In genomic region chr19:54209748-54210494, GRCh38 we compare ENCODE assay signal across 8 cellular contexts. TPM values are rescaled to one million over a fixed set of nuclear protein-coding genes. Genes with fewer than 3 reads are reported as not detected.
DNase-seq lines count a peak whose midpoint lies in the region; ATAC-seq and TF ChIP-seq lines count a peak whose summit lies in the region.

No MANE protein-coding gene starts in this region.

- H3K36me3 ChIP-seq in heart left ventricle: peaks cover 2 to 37% (median 32%) of the 10 kb centered on the region in 9 donors

- peaks cover 20% of the 10 kb centered on the region for H3K27me3 Mint-ChIP-seq in HFFc6 (ENCODE audit: insufficient read depth)

- H3K27ac ChIP-seq in heart left ventricle: peak overlapping the region in 11 of 12 donors; percentile 39 to 91 (median 68)

- H3K4me3 ChIP-seq in heart left ventricle: peak overlapping the region in 1 of 12 donors; percentile 21

- no peak for TF ChIP-seq POLR2A in heart left ventricle (IDR thresholded peaks at IDR 0.05)

- no peaks in the 10 kb centered on the region for H3K9me3 ChIP-seq in heart left ventricle

- intact Hi-C loops in heart left ventricle (cut with DNase I) (no loop called here), posterior cingulate gyrus (cut with DNase I) (no loop called here)

- no peak for TF ChIP-seq CTCF in HFFc6 (IDR thresholded peaks at IDR 0.05)
- no peak for TF ChIP-seq CTCF in heart left ventricle (IDR thresholded peaks at IDR 0.05)

- H3K9me3 Mint-ChIP-seq in HFFc6: peaks cover 4% of the 10 kb centered on the region; the same call in 1 of the 2 replicates

- H3K4me1 Mint-ChIP-seq in HFFc6 (ENCODE audit: low read depth): peaks cover 52% of the 10 kb centered on the region

- no peaks in the 10 kb centered on the region for H3K27me3 ChIP-seq in heart left ventricle

- peaks cover 9 to 63% (median 38%) of the 10 kb centered on the region in 12 donors for H3K4me1 ChIP-seq in heart left ventricle

- H3K36me3 Mint-ChIP-seq in HFFc6 (ENCODE audit: low read depth): peaks cover 12% of the 10 kb centered on the region

- H3K27ac Mint-ChIP-seq in HFFc6: peak overlapping the region; percentile 86

- WGBS in heart left ventricle, 4 donors: 38 to 44% (median 41%) methylated on average over 11 of the region's 11 CpGs

- H3K4me3 Mint-ChIP-seq in HFFc6: peak overlapping the region; percentile 57

- ATAC-seq in heart left ventricle (peak; percentile 43 to 75 (median 72)), GM21717 (IDR thresholded peaks at IDR 0.05; ENCODE audit: unreplicated experiment) (no peak)

- DNase-seq in AG20443 (ENCODE audit: low spot score) (peak; percentile 92), HFFc6 (peak; percentile 98), NCI-H748 (lab: John Stamatoyannopoulos, UW; ENCODE audit: unreplicated experiment) (peak; percentile 85), amniotic epithelial cell (ENCODE audit: low read depth) (peak; percentile 99), heart left ventricle (peak; percentile 69 to 91 (median 85)), posterior cingulate gyrus (peak in 9 of 10 donors; percentile 54 to 95 (median 81)), 8988T (no peak)

RNA-seq across cellular contexts. Expression of gene RPS9, which starts 9.3 kb away (rescaled TPM):
- 1,000 to 10,000 TPM; 1,015 to 1,196 (median 1,082) TPM for total RNA-seq in HFFc6 (2021; fragmentation: NEBNext Ultra II Directional; extraction: Animal tissue kit (Norgen Biotek cat#: 25700))
- total RNA-seq in heart left ventricle: 100 to 1,000 TPM; 551 to 937 (median 684) TPM
- polyA plus RNA-seq in heart left ventricle: 1,000 to 10,000 TPM; 1,306 to 2,068 TPM

RNA-seq across cellular contexts. Expression of gene LILRB3, which starts 12.9 kb away (rescaled TPM):
- not detected for total RNA-seq in HFFc6 (2021; fragmentation: NEBNext Ultra II Directional; extraction: Animal tissue kit (Norgen Biotek cat#: 25700))
- 10 to 100 TPM in 2 of 9 donors, 1 to 10 TPM in 6, under 1 TPM in 1; 0.54 to 31.4 (median 3.8) TPM for total RNA-seq in heart left ventricle
- 1 to 10 TPM; 1.3 to 3.7 TPM for polyA plus RNA-seq in heart left ventricle

RNA-seq across cellular contexts. Expression of gene TSEN34, which starts 18.8 kb away (rescaled TPM):
- total RNA-seq in HFFc6 (2021; fragmentation: NEBNext Ultra II Directional; extraction: Animal tissue kit (Norgen Biotek cat#: 25700)): 10 to 100 TPM; 51.2 to 58.8 (median 54.4) TPM
- total RNA-seq in heart left ventricle: 10 to 100 TPM; 13.2 to 48.9 (median 23.5) TPM
- 10 to 100 TPM; 10.2 to 35.1 TPM for polyA plus RNA-seq in heart left ventricle

RNA-seq across cellular contexts. Expression of gene MBOAT7, which starts 20.5 kb away (rescaled TPM):
- 100 to 1,000 TPM; 263 to 354 (median 313) TPM for total RNA-seq in HFFc6 (2021; fragmentation: NEBNext Ultra II Directional; extraction: Animal tissue kit (Norgen Biotek cat#: 25700))
- 10 to 100 TPM; 11.3 to 37.3 (median 19.6) TPM for total RNA-seq in heart left ventricle
- polyA plus RNA-seq in heart left ventricle: 10 to 100 TPM in 1 of 2 donors, 1 to 10 TPM in 1; 9.8 to 25.6 TPM

RNA-seq across cellular contexts. Expression of gene LILRA6, which starts 32.7 kb away (rescaled TPM):
- total RNA-seq in HFFc6 (2021; fragmentation: NEBNext Ultra II Directional; extraction: Animal tissue kit (Norgen Biotek cat#: 25700)): not detected
- 10 to 100 TPM in 1 of 9 donors, 1 to 10 TPM in 4, under 1 TPM in 4; 0.44 to 20.9 (median 1.3) TPM for total RNA-seq in heart left ventricle
- 1 to 10 TPM; 1.0 to 1.7 TPM for polyA plus RNA-seq in heart left ventricle
